9 cellular contexts compared by ENCODE assay signal in the genomic region with DNA sequence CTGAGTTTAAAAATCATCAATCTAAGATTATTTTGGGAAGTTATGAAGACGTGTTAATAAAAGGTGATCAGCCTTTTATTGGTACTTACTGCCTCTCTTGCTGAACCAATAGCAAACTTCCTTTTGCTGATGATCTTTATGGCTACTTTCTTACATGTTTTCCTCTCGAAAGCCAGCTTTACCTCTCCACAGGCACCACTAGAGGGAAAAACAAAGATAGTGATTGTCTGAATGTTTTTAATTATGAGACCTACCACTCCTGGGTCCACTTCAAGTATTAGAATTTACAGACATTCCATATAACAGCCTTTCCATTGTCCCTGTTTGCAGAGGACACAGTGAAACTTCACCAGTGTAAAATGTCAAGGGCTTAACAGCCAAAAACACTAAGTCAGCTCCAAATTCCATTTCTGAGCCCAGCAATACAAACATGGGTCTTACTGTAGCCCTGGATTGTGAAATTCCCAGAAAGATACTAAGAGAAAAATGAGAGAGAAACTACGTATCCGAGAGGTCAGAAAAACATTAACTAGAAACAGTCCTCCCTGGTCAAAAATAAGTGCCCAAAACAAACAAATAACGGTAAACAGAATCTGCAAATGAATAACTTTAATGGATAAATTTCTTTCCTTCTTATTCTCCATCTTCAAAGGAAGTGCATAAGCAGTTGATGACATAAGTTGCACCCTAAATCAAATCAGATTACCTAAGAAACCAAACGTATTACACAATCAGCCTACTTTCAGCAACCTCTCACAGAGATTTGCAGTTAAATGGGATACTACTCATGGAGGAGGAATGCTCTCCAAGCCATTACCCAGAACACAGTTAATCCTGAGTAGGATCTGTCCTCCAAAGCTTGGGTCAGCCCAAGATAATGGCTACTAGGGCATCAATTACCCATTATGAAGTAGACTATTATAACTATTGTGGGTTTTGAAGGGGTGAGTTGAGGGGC. TPM values are rescaled to one million over a fixed set of nuclear protein-coding genes. Genes with fewer than 3 reads are reported as not detected.
DNase-seq lines count a peak whose midpoint lies in the region; ATAC-seq, FAIRE-seq and TF ChIP-seq lines count a peak whose summit lies in the region.
"Had no signal": no experiment of that assay in that cellular context is flagged by ENCODE, and none has a peak within 500 bp of the region (broad histone marks: within the 10 kb centered on the region; RNA-seq: fewer than 3 reads in every experiment).

No MANE protein-coding gene starts in this region.

- DNase-seq in NCI-H82 (lab: John Stamatoyannopoulos, UW) (peak; percentile 25), NCI-H82 treated with DMSO at 0.1 percent for 48 hours (lab: John Stamatoyannopoulos, UW; ENCODE audit: unreplicated experiment) (no peak), cardiac fibroblast (ENCODE audit: low read depth in 2 of 2) (peak; percentile 88 to 97), right lobe of liver (no peak), vagina (ENCODE audit: extremely low spot score in 2 of 2) (no peak), mesenteric fat pad (ENCODE audit: low spot score) (no peak), GM12892 (ENCODE audit: insufficient read length) (no peak)
- no peak for DNase-seq in activated CD4-positive, alpha-beta T cell treated with anti-CD3 and anti-CD28 coated beads for 48 hours
- DNase-seq: T-helper 2 cell had no signal

- WGBS in right lobe of liver (ENCODE audit: insufficient coverage, low coverage, low lambda C conversion rate, missing lambda C conversion rate) = 24% methylated on average over 6 of the region's 6 CpGs

- peaks cover 0 to 14% (median 0%) of the 10 kb centered on the region in 4 donors for H3K4me1 ChIP-seq in right lobe of liver
- peaks cover 21% of the 10 kb centered on the region for H3K4me1 ChIP-seq in vagina

- TF ChIP-seq POLR2A in right lobe of liver (IDR thresholded peaks at IDR 0.05) (no peak), vagina (IDR thresholded peaks at IDR 0.05) (no peak), GM12892 (IDR thresholded peaks at IDR 0.05; ENCODE audit: low read depth, low read length) (no peak)

- ATAC-seq in right lobe of liver = peak; percentile 82 to 88 (median 83)

- H3K27me3 ChIP-seq in right lobe of liver (no peaks in the 10 kb centered on the region), vagina (no peaks in the 10 kb centered on the region)

- peak; percentile 30 for TF ChIP-seq CTCF in cardiac fibroblast (IDR thresholded peaks at IDR 0.05; ENCODE audit: low read depth, low read length)
- TF ChIP-seq CTCF in right lobe of liver (IDR thresholded peaks at IDR 0.05) = no peak
- TF ChIP-seq CTCF in vagina (IDR thresholded peaks at IDR 0.05) = no peak

- H3K36me3 ChIP-seq in right lobe of liver (no peaks in the 10 kb centered on the region), vagina (no peaks in the 10 kb centered on the region)

- intact Hi-C loops in right lobe of liver (cut with DNase I) (no loop called here), vagina (cut with DNase I) (no loop called here)

- H3K27ac ChIP-seq in right lobe of liver (peak overlapping the region in 2 of 3 donors; percentile 35 to 52), vagina (peak overlapping the region; percentile 54)

- H3K4me3 ChIP-seq in cardiac fibroblast (replicated peaks in 1 of 2; ENCODE audit: low read depth in 2 of 2, low read length in 2 of 2) (peak overlapping the region in 1 of 2 donors; percentile 0), right lobe of liver (peak overlapping the region in 2 of 3 donors; percentile 4 to 31), vagina (no peak overlapping the region)

- FAIRE-seq in GM12892 (lab: Jason Lieb, UNC) = no peak

- H3K9me3 ChIP-seq in right lobe of liver (no peaks in the 10 kb centered on the region), vagina (no peaks in the 10 kb centered on the region)

RNA-seq across cellular contexts. Expression of a gene that starts 29.5 kb away (rescaled TPM):
- 1 to 10 TPM; 2.0 to 6.3 (median 4.2) TPM for total RNA-seq in right lobe of liver
- 10.6 TPM for total RNA-seq in vagina
- 5.3 TPM for total RNA-seq in mesenteric fat pad
- polyA plus RNA-seq in GM12892 (2012; ENCODE audit: missing spikeins) = 21.5 TPM

RNA-seq across cellular contexts. Expression of a gene that starts 29.7 kb away (rescaled TPM):
- total RNA-seq in right lobe of liver = 10 to 100 TPM; 11.6 to 29.0 (median 13.4) TPM
- 15.0 TPM for total RNA-seq in vagina
- 11.9 TPM for total RNA-seq in mesenteric fat pad
- polyA plus RNA-seq in GM12892 (2012; ENCODE audit: missing spikeins) = 22.6 TPM

RNA-seq across cellular contexts. Expression of a gene that starts 32.5 kb away (rescaled TPM):
- total RNA-seq in right lobe of liver = 10 to 100 TPM in 5 of 6 experiments, 1 to 10 TPM in 1; 9.4 to 38.3 (median 15.0) TPM
- 41.7 TPM for total RNA-seq in vagina
- 34.1 TPM for total RNA-seq in mesenteric fat pad
- 0.49 TPM for polyA plus RNA-seq in GM12892 (2012; ENCODE audit: missing spikeins)

Comparison
In these comparisons a context has a peak if more than half of its experiments do, and no peak if none do; other contexts are left out.
1. DNase-seq: peak in NCI-H82 (single experiment) and cardiac fibroblast (2 of 2); none in NCI-H82 treated with DMSO at 0.1 percent for 48 hours (single experiment), right lobe of liver (0 of 3), vagina (0 of 2), mesenteric fat pad (single experiment), activated CD4-positive, alpha-beta T cell treated with anti-CD3 and anti-CD28 coated beads for 48 hours (single experiment) and GM12892 (single experiment).
2. H3K4me3 ChIP-seq: peak in right lobe of liver (2 of 3); none in vagina (0 of 2).